29 cellular contexts compared by ENCODE assay signal in the genomic region with DNA sequence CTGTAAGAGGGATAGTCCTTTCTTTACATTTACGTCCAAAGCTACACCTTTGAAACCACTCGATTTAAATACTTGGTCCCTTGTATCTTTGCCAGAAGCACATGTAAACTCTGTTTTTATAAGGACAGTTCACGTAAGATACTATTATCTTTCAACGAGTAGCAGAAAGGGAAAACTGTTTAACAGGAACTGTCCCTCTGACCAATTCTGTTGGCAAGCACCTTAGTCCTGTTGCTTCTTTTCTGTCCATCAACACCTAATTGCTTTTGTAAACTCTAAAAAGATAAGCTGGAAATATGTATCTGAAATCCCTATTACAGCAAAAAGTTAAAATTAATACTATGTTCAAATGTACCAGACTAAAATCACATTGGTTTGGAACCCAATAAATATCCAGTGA.
"Had no signal": no experiment of that assay in that cellular context is flagged by ENCODE, and none has a peak within 500 bp of the region (broad histone marks: within the 10 kb centered on the region; RNA-seq: fewer than 3 reads in every experiment).

No MANE protein-coding gene starts in this region.

- H3K9me3 ChIP-seq: colonic mucosa, esophagus muscularis mucosa, esophagus squamous epithelium, gastrocnemius medialis, gastroesophageal sphincter, heart left ventricle, heart right ventricle had no signal

- H3K27ac ChIP-seq: colonic mucosa, coronary artery, epithelial cell of prostate, esophagus muscularis mucosa, esophagus squamous epithelium, foreskin keratinocyte, gastrocnemius medialis, gastroesophageal sphincter, heart left ventricle, heart right ventricle, hepatocyte had no signal

- H3K4me3 ChIP-seq: colonic mucosa, coronary artery, dorsolateral prefrontal cortex, esophagus muscularis mucosa, esophagus squamous epithelium, gastrocnemius medialis, gastroesophageal sphincter, heart left ventricle, heart right ventricle, hepatocyte had no signal

- ATAC-seq: effector memory CD8-positive, alpha-beta T cell; esophagus mucosa; foreskin keratinocyte; gastrocnemius medialis; gastroesophageal sphincter; heart left ventricle; heart right ventricle had no signal

- FAIRE-seq: colon, endometrium, endothelial cell of umbilical vein, frontal cortex had no signal

- DNase-seq: colonic mucosa; cortex of kidney; dermis blood vessel endothelial cell; dorsolateral prefrontal cortex; effector CD4-positive, alpha-beta T cell; effector CD8-positive, alpha-beta T cell; effector memory CD4-positive, alpha-beta T cell; effector memory CD8-positive, alpha-beta T cell; endodermal cell; erythroblast; esophagus squamous epithelium; foreskin fibroblast; foreskin keratinocyte; foreskin melanocyte; gastrocnemius medialis; glutamatergic neuron; head of caudate nucleus; heart left ventricle; heart right ventricle had no signal

- H3K4me1 ChIP-seq: colonic mucosa, esophagus squamous epithelium, foreskin keratinocyte, gastrocnemius medialis, gastroesophageal sphincter had no signal

- H3K4me2 ChIP-seq: hepatocyte had no signal
